ENCODE assay signal across 27 cellular contexts in genomic region chr5:66979738-66980137, GRCh38.
"Had no signal": no experiment of that assay in that cellular context is flagged by ENCODE, and none has a peak within 500 bp of the region (broad histone marks: within the 10 kb centered on the region; RNA-seq: fewer than 3 reads in every experiment).

No MANE protein-coding gene starts in this region.

- FAIRE-seq: urothelium cell line had no signal

- H3K36me3 ChIP-seq: stomach, suprapubic skin, thoracic aorta, thyroid gland, tibial artery, tibial nerve, transverse colon, upper lobe of left lung, upper lobe of right lung, uterus, vagina had no signal

- H3K9me3 ChIP-seq: stomach, suprapubic skin, testis, thoracic aorta, thyroid gland, tibial artery, tibial nerve, transverse colon, upper lobe of left lung, upper lobe of right lung, uterus, vagina had no signal

- H3K4me1 ChIP-seq: testis, uterus had no signal

- ATAC-seq: stimulated activated effector memory CD8-positive, alpha-beta T cell treated with anti-CD3 and anti-CD28 coated beads, Interleukin-12 subunit alpha, Interleukin-12 subunit beta, amount 100 ng/mL, for 72 hours; stimulated activated memory B cell treated with anti-CD40 and anti-IgM and Interleukin-4, amounts not matched to agents 10 μg/mL and 1 μg/mL and 100 μg/mL, for 72 hours; stimulated activated naive B cell treated with anti-CD40 and anti-IgM and Interleukin-4, amounts not matched to agents 10 μg/mL and 1 μg/mL and 100 μg/mL, for 72 hours; stimulated activated naive CD8-positive, alpha-beta T cell treated with anti-CD3 and anti-CD28 coated beads, Interleukin-15, amount 100 ng/mL, for 72 hours; stimulated activated naive CD8-positive, alpha-beta T cell treated with anti-CD3 and anti-CD28 coated beads, Interleukin-15, Interleukin-2, amounts not matched to agents 100 U/mL and 50 U/mL, for 24 hours; upper lobe of right lung had no signal

- DNase-seq: stimulated activated CD4-positive, alpha-beta T cell treated with anti-CD3 and anti-CD28 coated beads, Interleukin-2, amount 100 ng/mL, for 48 hours; stimulated activated CD4-positive, alpha-beta T cell treated with anti-CD3 and anti-CD28 coated beads, Interleukin-4, amount 100 ng/mL, for 1 hour; stimulated activated CD4-positive, alpha-beta T cell treated with anti-CD3 and anti-CD28 coated beads, Interleukin-4, amount 100 ng/mL, for 24 hours; stimulated activated CD4-positive, alpha-beta T cell treated with anti-CD3 and anti-CD28 coated beads, Interleukin-4, amount 100 ng/mL, for 4 hours; stimulated activated CD8-positive, alpha-beta memory T cell treated with anti-CD3 and anti-CD28 coated beads, Interleukin-4, amount 100 ng/mL, for 48 hours; stimulated activated naive B cell treated with anti-CD40 and anti-IgM and Interleukin-4, amounts not matched to agents 10 μg/mL and 1 μg/mL and 100 μg/mL, for 72 hours; stimulated activated naive CD4-positive, alpha-beta T cell; stimulated activated naive CD4-positive, alpha-beta T cell treated with Interleukin-2 at 50 U/mL for 16 hours; stimulated activated naive CD8-positive, alpha-beta T cell treated with anti-CD3 and anti-CD28 coated beads, Interleukin-15, amount 100 ng/mL, for 72 hours; stimulated activated naive CD8-positive, alpha-beta T cell treated with anti-CD3 and anti-CD28 coated beads, Interleukin-15, Interleukin-2, amounts not matched to agents 100 U/mL and 50 U/mL, for 24 hours; stomach; substantia nigra; testis; thyroid gland; tibial artery; transverse colon; trophoblast cell; upper lobe of left lung; upper lobe of right lung; uterus had no signal

- H3K4me3 ChIP-seq: stomach, suprapubic skin, testis, thoracic aorta, thyroid gland, tibial artery, tibial nerve, transverse colon, upper lobe of left lung, upper lobe of right lung, uterus, vagina had no signal

- H3K27me3 ChIP-seq: stomach, suprapubic skin, testis, thyroid gland, tibial artery, tibial nerve, transverse colon, upper lobe of left lung, upper lobe of right lung, uterus, vagina had no signal

- H3K27ac ChIP-seq: stomach, suprapubic skin, testis, tibial nerve, transverse colon, upper lobe of left lung, upper lobe of right lung, uterus had no signal
